1 cellular context compared by ENCODE assay signal in genomic region chr2:182553483-182553882, GRCh38.
TF ChIP-seq lines count a peak whose summit lies in the region.

No MANE protein-coding gene starts in this region.

TF ChIP-seq in HepG2, 621 proteins besides CTCF, POLR2A, EP300 and RAD21 (continued from another document):
- TF ChIP-seq ZNF770 (CRISPR knock-in tag; IDR thresholded peaks at IDR 0.05) (no peak), ZNF598 (CRISPR knock-in tag; IDR thresholded peaks at IDR 0.05; ENCODE audit: borderline replicate concordance) (no peak), RARA (CRISPR knock-in tag; IDR thresholded peaks at IDR 0.05) (no peak), SMC3 (IDR thresholded peaks at IDR 0.05; ENCODE audit: low read length) (no peak), ZNF850 (CRISPR knock-in tag; conservative IDR thresholded peaks at IDR 0.05) (no peak)
